Comparison of ENCODE assay signal across 15 cellular contexts in the genomic region with DNA sequence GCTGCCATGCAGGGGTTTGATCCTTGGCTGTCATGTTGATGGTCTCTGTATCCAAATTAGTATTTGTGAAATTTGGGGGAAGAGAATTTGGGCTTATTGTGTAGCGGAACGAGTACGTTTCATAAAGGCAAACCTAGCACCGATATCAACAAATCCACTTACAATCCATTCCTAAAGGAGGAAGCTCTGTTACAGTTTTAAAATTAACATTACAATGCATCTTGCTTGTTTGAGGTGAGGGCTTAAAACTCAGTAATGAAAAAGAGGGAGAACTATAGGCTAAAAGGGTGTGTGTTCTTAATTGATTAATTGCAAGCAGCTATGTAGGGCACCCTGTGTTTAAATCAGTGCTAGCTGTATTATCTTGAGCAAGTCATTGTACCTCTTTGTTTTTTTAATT. TPM values are rescaled to one million over a fixed set of nuclear protein-coding genes. Genes with fewer than 3 reads are reported as not detected.
DNase-seq lines count a peak whose midpoint lies in the region; ATAC-seq and TF ChIP-seq lines count a peak whose summit lies in the region.
"Had no signal": no experiment of that assay in that cellular context is flagged by ENCODE, and none has a peak within 500 bp of the region (broad histone marks: within the 10 kb centered on the region; RNA-seq: fewer than 3 reads in every experiment).

No MANE protein-coding gene starts in this region.

- ATAC-seq in CD4-positive, alpha-beta T cell (ENCODE audit: poor library complexity): no peak
- ATAC-seq in GM18909 (IDR thresholded peaks at IDR 0.05; ENCODE audit: poor library complexity, unreplicated experiment): no peak
- ATAC-seq in GM18517 (IDR thresholded peaks at IDR 0.05; ENCODE audit: unreplicated experiment): no peak
- ATAC-seq: psoas muscle; stimulated activated effector memory CD8-positive, alpha-beta T cell treated with anti-CD3 and anti-CD28 coated beads, Interleukin-12 subunit alpha, Interleukin-12 subunit beta, amount 100 ng/mL, for 72 hours had no signal

- H3K4me3 Mint-ChIP-seq in CD4-positive, alpha-beta T cell: peak overlapping the region; percentile 60

- peaks cover 87% of the 10 kb centered on the region for H3K4me1 Mint-ChIP-seq in CD4-positive, alpha-beta T cell (ENCODE audit: low read depth)

- no peaks in the 10 kb centered on the region for H3K9me3 Mint-ChIP-seq in CD4-positive, alpha-beta T cell
- H3K9me3 Mint-ChIP-seq: stimulated activated effector memory CD8-positive, alpha-beta T cell treated with anti-CD3 and anti-CD28 coated beads, Interleukin-12 subunit alpha, Interleukin-12 subunit beta, amount 100 ng/mL, for 72 hours had no signal

- peaks cover 30% of the 10 kb centered on the region for H3K4me1 ChIP-seq in HUES64 (ENCODE audit: insufficient read depth, low read length)
- peaks cover 14% of the 10 kb centered on the region for H3K4me1 ChIP-seq in colonic mucosa
- peaks cover 26% of the 10 kb centered on the region for H3K4me1 ChIP-seq in rectal smooth muscle tissue (ENCODE audit: control insufficient read depth, insufficient read depth, low read length)

- no CpG with 5 or more reads among the region's 4 CpGs for WGBS in HUES64

- H3K36me3 Mint-ChIP-seq in CD4-positive, alpha-beta T cell (ENCODE audit: low read depth): peaks cover 45% of the 10 kb centered on the region

- H3K9ac ChIP-seq in HUES64 (ENCODE audit: low read depth, low read length): no peak overlapping the region
- H3K9ac ChIP-seq in colonic mucosa (ENCODE audit: low read depth in 2 of 2, low read length in 2 of 2): no peak overlapping the region
- H3K9ac ChIP-seq in rectal smooth muscle tissue (ENCODE audit: low read length): no peak overlapping the region

- POLR2A ChIA-PET in CD4-positive, alpha-beta T cell (lab: Charles Lee): interaction anchor here (1.6 kb wide), 1 partner anchor 46 kb away, joined by 5 read pairs; no protein-coding TSS in a partner anchor

- CTCF ChIA-PET in CD4-positive, alpha-beta T cell (lab: Charles Lee): interaction anchor here (2.0 kb wide), 1 partner anchor 74 kb away, joined by 6 read pairs; no protein-coding TSS in a partner anchor

- intact Hi-C loops in CD4-positive, alpha-beta T cell (cut with DNase I, micrococcal nuclease): no loop called here
- intact Hi-C loops in colonic mucosa (cut with DNase I) (no loop called here), posterior cingulate gyrus (cut with DNase I) (no loop called here)

- no peak for DNase-seq in CD4-positive, alpha-beta T cell
- DNase-seq in colonic mucosa (no peak), NCI-H2171 treated with DMSO at 0.1 percent for 48 hours (lab: John Stamatoyannopoulos, UW) (no peak), posterior cingulate gyrus (no peak)
- DNase-seq: activated CD4-positive, alpha-beta T cell treated with anti-CD3 and anti-CD28 coated beads for 1 hour; mesendoderm; NCI-H1105; NCI-H226; psoas muscle; T-helper 1 cell had no signal

- peak overlapping the region; percentile 81 for H3K27ac Mint-ChIP-seq in CD4-positive, alpha-beta T cell

- H3K4me3 ChIP-seq in HUES64 (ENCODE audit: low read length) (no peak overlapping the region), colonic mucosa (no peak overlapping the region), rectal smooth muscle tissue (ENCODE audit: low read length) (no peak overlapping the region)
- H3K4me3 ChIP-seq: psoas muscle had no signal

- H3K27me3 ChIP-seq in CD4-positive, alpha-beta T cell (ENCODE audit: control insufficient read depth, insufficient read depth, low read length): no peaks in the 10 kb centered on the region
- H3K27me3 ChIP-seq in HUES64 (ENCODE audit: insufficient read depth, low read length) (no peaks in the 10 kb centered on the region), colonic mucosa (no peaks in the 10 kb centered on the region), rectal smooth muscle tissue (ENCODE audit: control insufficient read depth, insufficient read depth, low read length) (no peaks in the 10 kb centered on the region)

- no peak overlapping the region for H3K27ac ChIP-seq in CD4-positive, alpha-beta T cell (ENCODE audit: low read depth, low read length)
- H3K27ac ChIP-seq in HUES64 (ENCODE audit: low read depth, low read length) (peak overlapping the region; percentile 13; the same call in 1 of the 2 replicates), colonic mucosa (peak overlapping the region; percentile 46), rectal smooth muscle tissue (ENCODE audit: low read depth, low read length) (peak overlapping the region; percentile 70)

- H3K36me3 ChIP-seq in HUES64 (ENCODE audit: insufficient read depth, low read length): no peaks in the 10 kb centered on the region
- no peaks in the 10 kb centered on the region for H3K36me3 ChIP-seq in colonic mucosa
- no peaks in the 10 kb centered on the region for H3K36me3 ChIP-seq in rectal smooth muscle tissue (ENCODE audit: control insufficient read depth, insufficient read depth, low read length)

- no peak for TF ChIP-seq CTCF in CD4-positive, alpha-beta T cell (IDR thresholded peaks at IDR 0.05)
- no peak for TF ChIP-seq CTCF in colonic mucosa (IDR thresholded peaks at IDR 0.05)

- no peaks in the 10 kb centered on the region for H3K27me3 Mint-ChIP-seq in CD4-positive, alpha-beta T cell

- no peaks in the 10 kb centered on the region for H3K9me3 ChIP-seq in CD4-positive, alpha-beta T cell (ENCODE audit: control insufficient read depth, low read length)
- H3K9me3 ChIP-seq in HUES64 (ENCODE audit: insufficient read depth, low read depth, low read length): no peaks in the 10 kb centered on the region
- H3K9me3 ChIP-seq in colonic mucosa: no peaks in the 10 kb centered on the region
- H3K9me3 ChIP-seq: psoas muscle had no signal

RNA-seq across cellular contexts. Expression of a gene that starts 13.7 kb away (rescaled TPM):
- 100 to 1,000 TPM; 118 to 127 TPM for total RNA-seq in CD4-positive, alpha-beta T cell
- 26.9 TPM for polyA plus RNA-seq in HUES64 (2013, experiment 1 of 2)
- polyA plus RNA-seq in HUES64 (2013, experiment 2 of 2): 27.2 TPM
- total RNA-seq in colonic mucosa: 10 to 100 TPM; 52.6 to 90.3 TPM
